ENCODE assay signal across 1 cellular context in the genomic region with DNA sequence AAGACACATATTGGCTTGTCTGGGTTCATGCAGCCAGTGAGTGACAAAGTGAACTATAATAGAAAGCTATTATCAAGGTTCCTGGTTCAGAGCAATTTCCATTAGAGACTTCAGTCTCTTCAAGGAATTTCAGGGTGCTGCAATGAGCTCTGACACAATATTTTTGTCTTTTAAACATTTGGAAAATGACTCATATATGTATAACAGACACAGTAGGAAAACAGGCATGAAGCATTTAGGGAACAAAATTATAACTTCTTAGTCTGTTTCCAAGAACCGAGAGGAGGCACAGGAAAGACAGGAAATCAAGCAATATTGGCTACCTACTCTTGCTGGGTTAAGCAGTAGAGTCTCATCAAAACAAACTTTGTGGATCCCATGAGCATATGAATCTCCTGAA.
TF ChIP-seq lines count a peak whose summit lies in the region.

No MANE protein-coding gene starts in this region.

TF ChIP-seq in GM23338, 12 proteins besides CTCF, POLR2A, EP300 and RAD21 (continued from another document):
- TF ChIP-seq EZH2phosphoT487 (IDR thresholded peaks at IDR 0.05; ENCODE audit: unreplicated experiment), result no peak
- TF ChIP-seq NANOG (IDR thresholded peaks at IDR 0.05; ENCODE audit: borderline replicate concordance), result no peak
- TF ChIP-seq ZNF462 (CRISPR knock-in tag; IDR thresholded peaks at IDR 0.05), result no peak
